22 cellular contexts compared by ENCODE assay signal in the genomic region with DNA sequence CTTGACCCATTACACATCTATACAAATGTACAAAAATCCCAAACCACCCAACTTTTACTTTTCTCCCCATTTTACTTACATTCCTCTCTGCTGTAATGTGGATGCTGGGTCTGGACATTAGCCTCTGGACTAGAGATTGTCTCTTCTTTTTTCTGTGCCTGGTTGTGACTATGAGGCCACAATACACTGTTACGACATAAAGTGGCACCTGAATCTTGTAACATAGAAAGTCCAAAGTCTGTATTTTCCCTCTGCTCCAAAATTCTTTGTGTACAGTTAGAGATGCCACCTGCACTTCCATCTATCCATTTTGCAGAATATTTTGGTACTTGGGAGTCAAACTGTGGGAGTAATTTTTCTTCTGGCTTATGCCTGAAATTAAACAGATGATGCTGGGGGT. TPM values are rescaled to one million over a fixed set of nuclear protein-coding genes. Genes with fewer than 3 reads are reported as not detected.
DNase-seq lines count a peak whose midpoint lies in the region; ATAC-seq and TF ChIP-seq lines count a peak whose summit lies in the region.
"Had no signal": no experiment of that assay in that cellular context is flagged by ENCODE, and none has a peak within 500 bp of the region (broad histone marks: within the 10 kb centered on the region; RNA-seq: fewer than 3 reads in every experiment).

No MANE protein-coding gene starts in this region.

- peaks cover 3% of the 10 kb centered on the region for H3K4me1 ChIP-seq in hepatocyte (ENCODE audit: insufficient read depth)
- H3K4me1 ChIP-seq: HAP-1 had no signal

- no peaks in the 10 kb centered on the region for H3K27me3 ChIP-seq in hepatocyte
- H3K27me3 ChIP-seq: right atrium auricular region, uterus had no signal

- no peak overlapping the region for H2AFZ ChIP-seq in hepatocyte

- H3K36me3 ChIP-seq in hepatocyte (replicated peaks; ENCODE audit: insufficient read depth, low read depth), result no peaks in the 10 kb centered on the region
- H3K36me3 ChIP-seq: uterus had no signal

- no peak overlapping the region for H3K4me3 ChIP-seq in hepatocyte
- H3K4me3 ChIP-seq: HAP-1, right atrium auricular region, uterus had no signal

- peak overlapping the region; percentile 22 for H3K4me3 Mint-ChIP-seq in activated naive CD4-positive, alpha-beta T cell treated with anti-CD3 and anti-CD28 coated beads for 36 hours
- peak overlapping the region in 1 of 3 donors; percentile 17 for H3K4me3 Mint-ChIP-seq in T-cell
- H3K4me3 Mint-ChIP-seq in stimulated activated naive B cell treated with anti-CD40 and anti-IgM and Interleukin-4, amounts not matched to agents 10 μg/mL and 1 μg/mL and 100 μg/mL, for 72 hours, result peak overlapping the region in 1 of 2 donors; percentile 38

- no peaks in the 10 kb centered on the region for H3K9me2 ChIP-seq in hepatocyte (replicated peaks; ENCODE audit: insufficient read depth)
- H3K9me2 ChIP-seq: SK-N-SH had no signal

- peaks cover 4% of the 10 kb centered on the region for H3K9me3 Mint-ChIP-seq in activated naive CD4-positive, alpha-beta T cell treated with anti-CD3 and anti-CD28 coated beads for 36 hours
- no peaks in the 10 kb centered on the region for H3K9me3 Mint-ChIP-seq in T-cell
- no peaks in the 10 kb centered on the region for H3K9me3 Mint-ChIP-seq in stimulated activated naive B cell treated with anti-CD40 and anti-IgM and Interleukin-4, amounts not matched to agents 10 μg/mL and 1 μg/mL and 100 μg/mL, for 72 hours

- POLR2A ChIA-PET in T-cell (lab: Charles Lee), result no interaction called here

- no peaks in the 10 kb centered on the region for H3K79me2 ChIP-seq in hepatocyte

- no peaks in the 10 kb centered on the region for H4K20me1 ChIP-seq in hepatocyte (ENCODE audit: insufficient read depth, poor library complexity, severe bottlenecking)

- no peak for TF ChIP-seq CTCF in hepatocyte (IDR thresholded peaks at IDR 0.05; ENCODE audit: poor library complexity)

- H3K4me2 ChIP-seq in hepatocyte, result no peak overlapping the region
- H3K4me2 ChIP-seq: KMS-11, SK-N-SH had no signal

- H3K27me3 Mint-ChIP-seq in activated naive CD4-positive, alpha-beta T cell treated with anti-CD3 and anti-CD28 coated beads for 36 hours (ENCODE audit: low read depth), result no peaks in the 10 kb centered on the region
- no peaks in the 10 kb centered on the region for H3K27me3 Mint-ChIP-seq in T-cell
- H3K27me3 Mint-ChIP-seq in stimulated activated naive B cell treated with anti-CD40 and anti-IgM and Interleukin-4, amounts not matched to agents 10 μg/mL and 1 μg/mL and 100 μg/mL, for 72 hours, result no peaks in the 10 kb centered on the region

- H3K9me3 ChIP-seq in hepatocyte (ENCODE audit: low read depth), result no peaks in the 10 kb centered on the region
- H3K9me3 ChIP-seq: HAP-1, right atrium auricular region, SK-N-SH, uterus had no signal

- CTCF ChIA-PET in activated naive CD4-positive, alpha-beta T cell treated with anti-CD3 and anti-CD28 coated beads for 36 hours (lab: Charles Lee), result interaction anchor here (3.4 kb wide), 1 partner anchor 14 kb away, joined by 30 read pairs; no protein-coding TSS in a partner anchor
- CTCF ChIA-PET in T-cell (lab: Charles Lee), result interaction anchor here in 1 of 2 donors (3.4 kb wide), 1 partner anchor 15 kb away, joined by 14 read pairs; no protein-coding TSS in a partner anchor

- DNase-seq in activated naive CD4-positive, alpha-beta T cell treated with anti-CD3 and anti-CD28 coated beads for 36 hours, result no peak
- no peak for DNase-seq in activated naive CD4-positive, alpha-beta T cell treated with Interleukin-2 at 50 U/mL for 16 hours
- no peak for DNase-seq in T-cell
- DNase-seq in hepatocyte (ENCODE audit: low spot score), result no peak
- no peak for DNase-seq in stimulated activated naive B cell treated with anti-CD40 and anti-IgM and Interleukin-4, amounts not matched to agents 10 μg/mL and 1 μg/mL and 100 μg/mL, for 72 hours
- DNase-seq in activated effector memory CD4-positive, alpha-beta T cell treated with anti-CD3 and anti-CD28 coated beads, Interleukin-2, amount 50 U/mL, for 16 hours, result no peak
- DNase-seq: caudate nucleus, COR-L47, EL, kidney, NCI-H1105 treated with DMSO at 0.1 percent for 48 hours, NCI-H748 treated with DMSO at 0.1 percent for 48 hours, occipital lobe, SK-N-SH, uterus had no signal

- no peak for ATAC-seq in T-cell (replicated peaks in 1 of 4)
- no peak for ATAC-seq in stimulated activated naive B cell treated with anti-CD40 and anti-IgM and Interleukin-4, amounts not matched to agents 10 μg/mL and 1 μg/mL and 100 μg/mL, for 72 hours (replicated peaks)
- ATAC-seq in HG03521 (IDR thresholded peaks at IDR 0.05; ENCODE audit: unreplicated experiment), result no peak
- no peak for ATAC-seq in SK-N-SH treated with all-trans-retinoic acid at 6 μM for 48 hours
- ATAC-seq: Panc1 had no signal

- H3K27ac ChIP-seq in hepatocyte, result peak overlapping the region; percentile 35
- H3K27ac ChIP-seq: KMS-11, right atrium auricular region, VCaP had no signal

- peaks cover 52% of the 10 kb centered on the region for H3K4me1 Mint-ChIP-seq in activated naive CD4-positive, alpha-beta T cell treated with anti-CD3 and anti-CD28 coated beads for 36 hours (ENCODE audit: low read depth)
- H3K4me1 Mint-ChIP-seq in T-cell, result peaks cover 54 to 70% (median 69%) of the 10 kb centered on the region in 3 donors
- H3K4me1 Mint-ChIP-seq in stimulated activated naive B cell treated with anti-CD40 and anti-IgM and Interleukin-4, amounts not matched to agents 10 μg/mL and 1 μg/mL and 100 μg/mL, for 72 hours, result peaks cover 18 to 31% of the 10 kb centered on the region in 2 donors

- intact Hi-C loops in activated naive CD4-positive, alpha-beta T cell treated with anti-CD3 and anti-CD28 coated beads for 36 hours (cut with micrococcal nuclease), result no loop called here

- H3K27ac Mint-ChIP-seq in activated naive CD4-positive, alpha-beta T cell treated with anti-CD3 and anti-CD28 coated beads for 36 hours, result peak overlapping the region; percentile 89
- H3K27ac Mint-ChIP-seq in T-cell, result peak overlapping the region; percentile 88 to 97
- peak overlapping the region; percentile 67 for H3K27ac Mint-ChIP-seq in stimulated activated naive B cell treated with anti-CD40 and anti-IgM and Interleukin-4, amounts not matched to agents 10 μg/mL and 1 μg/mL and 100 μg/mL, for 72 hours

- WGBS in hepatocyte (ENCODE audit: low lambda C conversion rate, missing lambda C conversion rate), result 74% methylated on average over 1 of the region's 1 CpG

- peaks cover 35% of the 10 kb centered on the region for H3K36me3 Mint-ChIP-seq in activated naive CD4-positive, alpha-beta T cell treated with anti-CD3 and anti-CD28 coated beads for 36 hours (ENCODE audit: low read depth)
- H3K36me3 Mint-ChIP-seq in T-cell, result peaks cover 24% of the 10 kb centered on the region
- peaks cover 18 to 30% of the 10 kb centered on the region in 2 donors for H3K36me3 Mint-ChIP-seq in stimulated activated naive B cell treated with anti-CD40 and anti-IgM and Interleukin-4, amounts not matched to agents 10 μg/mL and 1 μg/mL and 100 μg/mL, for 72 hours

TF ChIP-seq in SK-N-SH treated with all-trans-retinoic acid at 6 μM for 48 hours, 23 proteins besides CTCF, POLR2A, EP300 and RAD21 (continues in another document):
- no peak for TF ChIP-seq PPARA (CRISPR knock-in tag; IDR thresholded peaks at IDR 0.05; ENCODE audit: borderline replicate concordance)
- TF ChIP-seq ZNF70 (CRISPR knock-in tag; IDR thresholded peaks at IDR 0.05), result no peak
- TF ChIP-seq ZFP30 (CRISPR knock-in tag; IDR thresholded peaks at IDR 0.05), result no peak
- no peak for TF ChIP-seq ZFP3 (CRISPR knock-in tag; IDR thresholded peaks at IDR 0.05)
- TF ChIP-seq, protein P1, sequence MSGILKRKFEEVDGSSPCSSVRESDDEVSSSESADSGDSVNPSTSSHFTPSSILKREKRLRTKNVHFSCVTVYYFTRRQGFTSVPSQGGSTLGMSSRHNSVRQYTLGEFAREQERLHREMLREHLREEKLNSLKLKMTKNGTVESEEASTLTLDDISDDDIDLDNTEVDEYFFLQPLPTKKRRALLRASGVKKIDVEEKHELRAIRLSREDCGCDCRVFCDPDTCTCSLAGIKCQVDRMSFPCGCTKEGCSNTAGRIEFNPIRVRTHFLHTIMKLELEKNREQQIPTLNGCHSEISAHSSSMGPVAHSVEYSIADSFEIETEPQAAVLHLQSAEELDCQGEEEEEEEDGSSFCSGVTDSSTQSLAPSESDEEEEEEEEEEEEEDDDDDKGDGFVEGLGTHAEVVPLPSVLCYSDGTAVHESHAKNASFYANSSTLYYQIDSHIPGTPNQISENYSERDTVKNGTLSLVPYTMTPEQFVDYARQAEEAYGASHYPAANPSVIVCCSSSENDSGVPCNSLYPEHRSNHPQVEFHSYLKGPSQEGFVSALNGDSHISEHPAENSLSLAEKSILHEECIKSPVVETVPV (CRISPR knock-in tag; IDR thresholded peaks at IDR 0.05), result no peak
- TF ChIP-seq CSDC2 (CRISPR knock-in tag; IDR thresholded peaks at IDR 0.05), result no peak
- TF ChIP-seq, protein P2, sequence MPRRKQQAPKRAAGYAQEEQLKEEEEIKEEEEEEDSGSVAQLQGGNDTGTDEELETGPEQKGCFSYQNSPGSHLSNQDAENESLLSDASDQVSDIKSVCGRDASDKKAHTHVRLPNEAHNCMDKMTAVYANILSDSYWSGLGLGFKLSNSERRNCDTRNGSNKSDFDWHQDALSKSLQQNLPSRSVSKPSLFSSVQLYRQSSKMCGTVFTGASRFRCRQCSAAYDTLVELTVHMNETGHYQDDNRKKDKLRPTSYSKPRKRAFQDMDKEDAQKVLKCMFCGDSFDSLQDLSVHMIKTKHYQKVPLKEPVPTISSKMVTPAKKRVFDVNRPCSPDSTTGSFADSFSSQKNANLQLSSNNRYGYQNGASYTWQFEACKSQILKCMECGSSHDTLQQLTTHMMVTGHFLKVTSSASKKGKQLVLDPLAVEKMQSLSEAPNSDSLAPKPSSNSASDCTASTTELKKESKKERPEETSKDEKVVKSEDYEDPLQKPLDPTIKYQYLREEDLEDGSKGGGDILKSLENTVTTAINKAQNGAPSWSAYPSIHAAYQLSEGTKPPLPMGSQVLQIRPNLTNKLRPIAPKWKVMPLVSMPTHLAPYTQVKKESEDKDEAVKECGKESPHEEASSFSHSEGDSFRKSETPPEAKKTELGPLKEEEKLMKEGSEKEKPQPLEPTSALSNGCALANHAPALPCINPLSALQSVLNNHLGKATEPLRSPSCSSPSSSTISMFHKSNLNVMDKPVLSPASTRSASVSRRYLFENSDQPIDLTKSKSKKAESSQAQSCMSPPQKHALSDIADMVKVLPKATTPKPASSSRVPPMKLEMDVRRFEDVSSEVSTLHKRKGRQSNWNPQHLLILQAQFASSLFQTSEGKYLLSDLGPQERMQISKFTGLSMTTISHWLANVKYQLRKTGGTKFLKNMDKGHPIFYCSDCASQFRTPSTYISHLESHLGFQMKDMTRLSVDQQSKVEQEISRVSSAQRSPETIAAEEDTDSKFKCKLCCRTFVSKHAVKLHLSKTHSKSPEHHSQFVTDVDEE (CRISPR knock-in tag; IDR thresholded peaks at IDR 0.05), result no peak
- TF ChIP-seq ZNF565 (CRISPR knock-in tag; conservative IDR thresholded peaks at IDR 0.05; ENCODE audit: low read depth), result no peak
- no peak for TF ChIP-seq BACH2 (CRISPR knock-in tag; IDR thresholded peaks at IDR 0.05; ENCODE audit: borderline replicate concordance)

RNA-seq across cellular contexts. Expression of a gene that starts 22.7 kb away (rescaled TPM):
- total RNA-seq in activated naive CD4-positive, alpha-beta T cell treated with anti-CD3 and anti-CD28 coated beads for 36 hours, result 10 to 100 TPM; 25.6 to 25.8 TPM
- total RNA-seq in T-cell, result 10 to 100 TPM; 41.1 to 52.6 (median 48.5) TPM
- 11.1 and 13.6 TPM in 2 replicates for total RNA-seq in hepatocyte
- 3.9 and 6.2 TPM in 2 replicates for polyA plus RNA-seq in hepatocyte
